In the genomic region with DNA sequence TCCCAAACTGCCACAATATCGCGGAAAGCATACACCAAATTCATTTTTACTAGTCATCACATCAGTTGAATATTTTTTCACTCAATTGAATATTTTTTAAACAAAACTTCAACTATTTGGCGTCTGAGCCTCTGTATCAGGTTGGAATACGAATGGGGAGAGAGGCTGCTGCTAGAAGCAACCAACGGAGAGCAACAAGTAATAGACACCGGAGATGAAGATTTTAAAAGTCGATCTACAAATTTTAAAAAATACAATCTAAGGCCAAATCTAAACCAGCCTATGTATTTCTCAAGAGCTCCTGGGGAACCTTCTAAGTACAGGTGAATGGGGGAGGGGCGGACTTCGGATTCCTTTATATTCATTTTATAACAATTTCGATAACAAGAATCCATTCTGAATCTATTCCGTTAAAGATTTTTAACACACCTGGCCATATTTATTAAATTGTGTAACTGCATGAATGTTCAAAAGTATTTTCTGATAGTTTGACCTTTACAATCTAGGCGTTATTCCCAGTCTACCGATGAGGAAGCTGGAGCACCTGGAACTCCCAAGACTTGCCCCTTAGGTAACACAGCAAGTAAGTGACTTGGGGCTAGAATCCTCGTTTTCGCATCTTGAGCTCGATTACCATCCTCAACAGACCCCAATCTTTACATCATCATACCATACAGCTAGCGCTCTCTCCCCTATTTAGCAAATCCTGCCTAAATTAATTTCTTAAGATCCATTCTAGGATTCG, we compare ENCODE assay signal across 8 cellular contexts. TPM values are rescaled to one million over a fixed set of nuclear protein-coding genes. Genes with fewer than 3 reads are reported as not detected.
DNase-seq lines count a peak whose midpoint lies in the region; ATAC-seq and TF ChIP-seq lines count a peak whose summit lies in the region.

No MANE protein-coding gene starts in this region.

- no peak overlapping the region for H2AK5ac ChIP-seq in mesenchymal stem cell (ENCODE audit: low read length, severe bottlenecking)

- no peak overlapping the region for H3K18ac ChIP-seq in mesenchymal stem cell (ENCODE audit: low read depth in 1 of 2, low read length in 2 of 2)

- no peak overlapping the region for H2BK120ac ChIP-seq in mesenchymal stem cell (ENCODE audit: low read depth, low read length)

- 21 to 22% methylated on average over 18 of the region's 18 CpGs for WGBS in body of pancreas, 2 donors
- WGBS in mesenchymal stem cell, result 21% methylated on average over 9 of the region's 18 CpGs
- WGBS in adrenal gland, 4 donors, result 69 to 71% (median 70%) methylated on average over 18 of the region's 18 CpGs

- no peaks in the 10 kb centered on the region for H3K27me3 ChIP-seq in BE2C
- no peaks in the 10 kb centered on the region for H3K27me3 ChIP-seq in body of pancreas
- no peaks in the 10 kb centered on the region for H3K27me3 ChIP-seq in mesenchymal stem cell (ENCODE audit: control insufficient read depth in 1 of 2, insufficient read depth in 1 of 2, low read length in 2 of 2)
- no peaks in the 10 kb centered on the region for H3K27me3 ChIP-seq in adrenal gland

- H2BK12ac ChIP-seq in mesenchymal stem cell (ENCODE audit: low read length in 2 of 2), result no peak overlapping the region

- H3K4me1 ChIP-seq in BE2C (peaks cover 5% of the 10 kb centered on the region), body of pancreas (peaks cover 39% of the 10 kb centered on the region), mesenchymal stem cell (ENCODE audit: control insufficient read depth, insufficient read depth, low read depth, low read length) (peaks cover 4% of the 10 kb centered on the region), adrenal gland (replicated peaks in 1 of 2) (peaks cover 4 to 9% of the 10 kb centered on the region in 2 donors)

- H3K4me2 ChIP-seq in mesenchymal stem cell (ENCODE audit: low read length, poor library complexity, severe bottlenecking), result peak overlapping the region; percentile 83

- H3K4ac ChIP-seq in mesenchymal stem cell (ENCODE audit: low read depth in 1 of 2, low read length in 2 of 2), result peak overlapping the region in 1 of 2 experiments; percentile 64

- H4K91ac ChIP-seq in mesenchymal stem cell (ENCODE audit: low read length), result no peak overlapping the region

- intact Hi-C loops in body of pancreas (cut with DNase I) (no loop called here), adrenal gland (cut with DNase I) (no loop called here)

- H3K9me3 ChIP-seq in BE2C (no peaks in the 10 kb centered on the region), body of pancreas (no peaks in the 10 kb centered on the region), mesenchymal stem cell (ENCODE audit: control insufficient read depth, low read length) (no peaks in the 10 kb centered on the region), adrenal gland (replicated peaks in 1 of 3) (no peaks in the 10 kb centered on the region)

- no peak overlapping the region for H4K8ac ChIP-seq in mesenchymal stem cell (ENCODE audit: low read length)

- ATAC-seq in body of pancreas (no peak), GM19023 (IDR thresholded peaks at IDR 0.05; ENCODE audit: unreplicated experiment) (no peak), GM21576 (IDR thresholded peaks at IDR 0.05; ENCODE audit: unreplicated experiment) (no peak)

- H2BK15ac ChIP-seq in mesenchymal stem cell (ENCODE audit: low read depth, poor library complexity, severe bottlenecking), result no peak overlapping the region

- peaks cover 3% of the 10 kb centered on the region for H3K79me1 ChIP-seq in mesenchymal stem cell (replicated peaks; ENCODE audit: low read length, poor library complexity, severe bottlenecking)

- H3K14ac ChIP-seq in mesenchymal stem cell (ENCODE audit: low read length in 2 of 2), result peak overlapping the region in 1 of 2 experiments; percentile 59

- TF ChIP-seq CTCF in BE2C (IDR thresholded peaks at IDR 0.05; ENCODE audit: low read depth, low read length), result no peak
- no peak for TF ChIP-seq CTCF in HFF-Myc (IDR thresholded peaks at IDR 0.05; ENCODE audit: low read depth, low read length, missing control alignments)
- TF ChIP-seq CTCF in body of pancreas (IDR thresholded peaks at IDR 0.05), result no peak
- no peak for TF ChIP-seq CTCF in adrenal gland (IDR thresholded peaks at IDR 0.05)

- H2AFZ ChIP-seq in mesenchymal stem cell (ENCODE audit: low read depth, low read length), result no peak overlapping the region

- TF ChIP-seq POLR2A in body of pancreas (IDR thresholded peaks at IDR 0.05) (no peak), adrenal gland (IDR thresholded peaks at IDR 0.05) (no peak)

- no peak overlapping the region for H2BK5ac ChIP-seq in mesenchymal stem cell (ENCODE audit: low read depth, low read length, poor library complexity, severe bottlenecking)

- H3K9ac ChIP-seq in mesenchymal stem cell (ENCODE audit: low read length), result peak overlapping the region; percentile 95

- H3K27ac ChIP-seq in body of pancreas, result peak overlapping the region in 3 of 4 donors; percentile 91 to 98 (median 97)
- H3K27ac ChIP-seq in mesenchymal stem cell (ENCODE audit: low read length, poor library complexity, severe bottlenecking), result no peak overlapping the region
- H3K27ac ChIP-seq in adrenal gland, result no peak overlapping the region

- no peak for DNase-seq in BE2C
- no peak for DNase-seq in HFF-Myc (ENCODE audit: extremely low read depth, low read depth)
- peak in 3 of 4 donors; percentile 16 to 48 (median 22) for DNase-seq in body of pancreas
- DNase-seq in mesenchymal stem cell, result peak; percentile 33
- no peak for DNase-seq in SKM-1 treated with dmso at 0.1 percent for 144 hours (lab: John Stamatoyannopoulos, UW; ENCODE audit: unreplicated experiment)
- DNase-seq in adrenal gland, result no peak

- H3K23ac ChIP-seq in mesenchymal stem cell (ENCODE audit: low read length in 2 of 2), result peak overlapping the region in 1 of 2 experiments; percentile 73

- H3K4me3 ChIP-seq in BE2C (ENCODE audit: low read depth, low read length) (peak overlapping the region; percentile 89), HFF-Myc (replicated peaks; ENCODE audit: low read depth, low read length) (peak overlapping the region; percentile 91), body of pancreas (peak overlapping the region; percentile 37 to 78), mesenchymal stem cell (ENCODE audit: insufficient read depth in 1 of 2, low read depth in 1 of 2, low read length in 2 of 2) (peak overlapping the region in 1 of 2 experiments; percentile 96), adrenal gland (peak overlapping the region in 2 of 4 donors; percentile 55 to 70)

- H3K36me3 ChIP-seq in BE2C (peaks cover 6% of the 10 kb centered on the region; the same call in 1 of the 2 replicates), body of pancreas (replicated peaks in 1 of 2; ENCODE audit: insufficient read depth in 1 of 2, low read depth in 2 of 2) (no peaks in the 10 kb centered on the region), mesenchymal stem cell (ENCODE audit: control insufficient read depth in 1 of 2, insufficient read depth in 2 of 2, low read depth in 1 of 2, low read length in 2 of 2) (no peaks in the 10 kb centered on the region), adrenal gland (replicated peaks in 1 of 2) (no peaks in the 10 kb centered on the region)

RNA-seq across cellular contexts. Expression of a gene that starts 1.2 kb away (rescaled TPM):
- 19.1 TPM for polyA plus RNA-seq in BE2C (2012; ENCODE audit: insufficient read depth, insufficient read length, low read depth)
- total RNA-seq in body of pancreas (10 to 100 TPM in 1 of 2 donors, 1 to 10 TPM in 1; 9.6 to 27.0 TPM), adrenal gland (10 to 100 TPM in 7 of 8 donors, 1 to 10 TPM in 1; 4.6 to 22.4 (median 13.0) TPM)
- polyA plus RNA-seq in mesenchymal stem cell (2013, experiment 1 of 2), result 24.7 TPM
- 30.8 TPM for polyA plus RNA-seq in mesenchymal stem cell (2013, experiment 2 of 2)
- 10 to 100 TPM in 1 of 3 donors, 1 to 10 TPM in 2; 5.0 to 30.1 (median 5.3) TPM for polyA plus RNA-seq in adrenal gland

Comparison
In these comparisons a context has a peak if more than half of its experiments do, and no peak if none do; other contexts are left out.
1. DNase-seq: peak in body of pancreas (3 of 4) and mesenchymal stem cell (single experiment); none in BE2C (single experiment), HFF-Myc (single experiment), SKM-1 treated with dmso at 0.1 percent for 144 hours (single experiment) and adrenal gland (0 of 7).
2. H3K27ac ChIP-seq: peak in body of pancreas (3 of 4); none in mesenchymal stem cell (single experiment) and adrenal gland (0 of 5).